ENCODE assay signal across 34 cellular contexts in the genomic region with DNA sequence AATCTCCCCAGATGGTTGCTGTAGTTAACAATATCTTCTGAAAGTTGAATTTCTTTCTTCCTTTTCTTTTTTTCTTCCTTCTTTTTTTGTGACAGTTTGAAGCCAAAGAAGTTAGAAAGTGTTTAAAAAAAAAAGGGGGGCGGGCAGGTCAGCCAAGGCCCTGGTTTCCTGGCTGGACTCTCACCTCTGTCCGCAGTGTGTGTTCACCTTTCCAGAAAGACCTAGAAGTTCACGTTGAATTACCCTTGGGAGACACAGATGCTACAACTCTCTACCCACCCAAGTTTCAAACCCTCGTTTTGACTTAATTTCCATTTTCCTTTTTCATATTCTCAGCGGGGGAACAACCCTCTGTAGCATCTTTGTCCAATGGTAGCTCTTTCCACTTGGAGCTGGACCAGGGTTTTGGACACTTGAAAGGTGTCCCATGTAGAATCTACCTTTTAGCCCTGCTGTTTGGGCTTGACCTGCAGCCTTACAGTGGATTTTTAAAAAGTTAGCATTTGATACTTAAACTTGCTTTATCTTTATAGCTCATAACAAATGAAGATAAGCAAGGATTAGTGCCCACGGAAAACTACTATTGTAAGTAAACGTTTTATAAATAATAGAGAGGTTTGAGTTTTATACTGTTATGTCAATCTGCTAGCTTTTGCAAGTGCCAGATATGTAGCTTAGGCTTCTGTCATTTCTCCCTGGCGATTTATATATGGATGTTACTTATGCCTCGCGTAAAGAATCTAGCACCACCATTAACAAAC. TPM values are rescaled to one million over a fixed set of nuclear protein-coding genes. Genes with fewer than 3 reads are reported as not detected.
"Had no signal": no experiment of that assay in that cellular context is flagged by ENCODE, and none has a peak within 500 bp of the region (broad histone marks: within the 10 kb centered on the region; RNA-seq: fewer than 3 reads in every experiment).

No MANE protein-coding gene starts in this region.

- H3K9me3 ChIP-seq: ascending aorta had no signal

- DNase-seq: activated B cell treated with CpG ODN at 0.5 μM for 24 hours; activated CD4-positive, alpha-beta memory T cell treated with anti-CD3 and anti-CD28 coated beads for 36 hours; activated CD4-positive, alpha-beta T cell treated with anti-CD3 and anti-CD28 coated beads for 4 hours; activated CD4-positive, alpha-beta T cell treated with anti-CD3 and anti-CD28 coated beads, Interleukin-2, amount 10 ng/mL, durations not matched to agents 24 days and 14 days; activated CD4-positive, alpha-beta T cell treated with anti-CD3 and anti-CD28 coated beads, Interleukin-2, amount 50 U/mL, for 1 hour; activated CD4-positive, alpha-beta T cell treated with anti-CD3 and anti-CD28 coated beads, Interleukin-2, amount 50 U/mL, for 4 hours; activated CD4-positive, CD25-positive, alpha-beta regulatory T cell treated with anti-CD3 and anti-CD28 coated beads, Interleukin-2, amount 50 U/mL, for 72 hours; activated CD8-positive, alpha-beta memory T cell treated with anti-CD3 and anti-CD28 coated beads for 24 hours; activated CD8-positive, alpha-beta memory T cell treated with anti-CD3 and anti-CD28 coated beads, Interleukin-2, amount 10 ng/mL, durations not matched to agents 7 days and 5 days; activated CD8-positive, alpha-beta memory T cell treated with anti-CD3 and anti-CD28 coated beads, Interleukin-2, amount 50 U/mL, for 48 hours; activated CD8-positive, alpha-beta T cell treated with anti-CD3 and anti-CD28 coated beads, Interleukin-2, amount 10 ng/mL, durations not matched to agents 7 days and 5 days; activated gamma-delta T cell; activated naive CD4-positive, alpha-beta T cell treated with anti-CD3 and anti-CD28 coated beads, Interleukin-2, amount 10 ng/mL, durations not matched to agents 7 days and 5 days; activated naive CD4-positive, alpha-beta T cell treated with Interleukin-2 at 50 U/mL for 16 hours; activated naive CD8-positive, alpha-beta T cell treated with anti-CD3 and anti-CD28 coated beads, Interleukin-2, amount 10 ng/mL, durations not matched to agents 7 days and 5 days; activated naive CD8-positive, alpha-beta T cell treated with anti-CD3 and anti-CD28 coated beads, Interleukin-2, amount 50 U/mL, for 24 hours; activated T-cell treated with anti-CD3 and anti-CD28 coated beads, Interleukin-2, amount 50 U/mL, for 1 hour; activated T-cell treated with anti-CD3 and anti-CD28 coated beads, Interleukin-2, amount 50 U/mL, for 4 hours; activated T-cell treated with anti-CD3 and anti-CD28 coated beads, Interleukin-2, amount 50 U/mL, for 72 hours; amygdala; anterior cingulate cortex; caudate nucleus; cerebellar nuclear complex; T-helper 1 cell; T-helper 2 cell; T-helper 9 cell had no signal

- ATAC-seq: activated CD8-positive, alpha-beta memory T cell treated with anti-CD3 and anti-CD28 coated beads, Interleukin-2, amount 10 ng/mL, durations not matched to agents 7 days and 5 days; activated CD8-positive, alpha-beta T cell treated with anti-CD3 and anti-CD28 coated beads, Interleukin-2, amount 10 ng/mL, durations not matched to agents 7 days and 5 days; activated naive CD8-positive, alpha-beta T cell treated with anti-CD3 and anti-CD28 coated beads, Interleukin-2, amount 50 U/mL, for 24 hours; activated T-cell treated with anti-CD3 and anti-CD28 coated beads, Interleukin-2, amount 50 U/mL, for 4 hours; activated T-cell treated with anti-CD3 and anti-CD28 coated beads, Interleukin-2, amount 50 U/mL, for 72 hours; activated T-helper 17 cell treated with anti-CD3 and anti-CD28 coated beads, Interleukin-2, amount 50 U/mL, for 72 hours had no signal

- H3K27me3 ChIP-seq: ascending aorta, cardiac muscle cell had no signal

- H3K27ac ChIP-seq: ascending aorta, cardiac muscle cell, VCaP had no signal

- FAIRE-seq: bronchial epithelial cell, TTC549 had no signal

- H3K4me1 ChIP-seq: ascending aorta had no signal

- H3K4me3 ChIP-seq: ascending aorta, cardiac muscle cell had no signal

- H3K36me3 ChIP-seq: ascending aorta, cardiac muscle cell had no signal

RNA-seq across cellular contexts. Expression of gene MEP1B, which starts 20.0 kb away (rescaled TPM):
- total RNA-seq: activated CD4-positive, alpha-beta T cell treated with anti-CD3 and anti-CD28 coated beads, Interleukin-2, amount 10 ng/mL, durations not matched to agents 24 days and 14 days; activated CD8-positive, alpha-beta T cell treated with anti-CD3 and anti-CD28 coated beads, Interleukin-2, amount 10 ng/mL, durations not matched to agents 7 days and 5 days; activated naive CD8-positive, alpha-beta T cell treated with anti-CD3 and anti-CD28 coated beads, Interleukin-2, amount 10 ng/mL, durations not matched to agents 7 days and 5 days; activated T-cell treated with anti-CD3 and anti-CD28 coated beads, Interleukin-2, amount 50 U/mL, for 4 hours; activated T-cell treated with anti-CD3 and anti-CD28 coated beads, Interleukin-2, amount 50 U/mL, for 72 hours; activated T-helper 1 cell treated with anti-CD3 and anti-CD28 coated beads, Interleukin-12 subunit alpha, Interleukin-12 subunit beta, Interleukin-2, Interleukin-4 antibody, amounts not matched to agents 30 ng/mL and 10 ng/mL and 1 ng/mL, durations not matched to agents 14 hours and 24 hours and 36 hours; ascending aorta; bronchial epithelial cell; chondrocyte had no signal
- polyA plus RNA-seq: cardiac muscle cell had no signal
